17 cellular contexts compared by ENCODE assay signal in genomic region chr3:58168498-58168897, GRCh38. TPM values are rescaled to one million over a fixed set of nuclear protein-coding genes. Genes with fewer than 3 reads are reported as not detected.
DNase-seq lines count a peak whose midpoint lies in the region; ATAC-seq and TF ChIP-seq lines count a peak whose summit lies in the region.
"Had no signal": no experiment of that assay in that cellular context is flagged by ENCODE, and none has a peak within 500 bp of the region (broad histone marks: within the 10 kb centered on the region; RNA-seq: fewer than 3 reads in every experiment).

No MANE protein-coding gene starts in this region.

- TF ChIP-seq CTCF in RWPE2 (IDR thresholded peaks at IDR 0.05; ENCODE audit: poor library complexity, severe bottlenecking) = no peak
- TF ChIP-seq CTCF in chondrocyte (IDR thresholded peaks at IDR 0.05) = no peak
- no peak for TF ChIP-seq CTCF in right lobe of liver (IDR thresholded peaks at IDR 0.05)
- no peak for TF ChIP-seq CTCF in tibial nerve (IDR thresholded peaks at IDR 0.05)

- H3K27me3 ChIP-seq in RWPE2 (ENCODE audit: insufficient read depth, poor library complexity, severe bottlenecking) = no peaks in the 10 kb centered on the region
- no peaks in the 10 kb centered on the region for H3K27me3 ChIP-seq in right lobe of liver
- H3K27me3 ChIP-seq in tibial nerve = no peaks in the 10 kb centered on the region
- H3K27me3 ChIP-seq: BLaER1 had no signal

- H3K27me3 Mint-ChIP-seq in chondrocyte (ENCODE audit: low read depth) = no peaks in the 10 kb centered on the region

- ATAC-seq in RWPE2 (ENCODE audit: low read depth) = no peak
- ATAC-seq in right lobe of liver = peak; percentile 19 to 46 (median 43)
- ATAC-seq in HG02798 (IDR thresholded peaks at IDR 0.05; ENCODE audit: poor library complexity, unreplicated experiment) = no peak
- no peak for ATAC-seq in HG02885 (IDR thresholded peaks at IDR 0.05; ENCODE audit: poor library complexity, unreplicated experiment)
- ATAC-seq: Panc1 had no signal

- intact Hi-C loops in right lobe of liver (cut with DNase I) = loop anchor here in 1 of 2 donors (10.0 kb wide), 1 partner anchor 54 kb away; no protein-coding TSS in a partner anchor

- no peak overlapping the region for H3K27ac Mint-ChIP-seq in chondrocyte (ENCODE audit: unreplicated experiment)

- H3K4me1 Mint-ChIP-seq in chondrocyte (ENCODE audit: low read depth) = peaks cover 41% of the 10 kb centered on the region

- no peak overlapping the region for H3K4me3 Mint-ChIP-seq in chondrocyte (ENCODE audit: unreplicated experiment)

- DNase-seq in RWPE2 (ENCODE audit: low spot score) (no peak), chondrocyte (ENCODE audit: low spot score) (peak; percentile 25), right lobe of liver (no peak), tibial nerve (ENCODE audit: low spot score in 2 of 2) (no peak), D341Med (ENCODE audit: low spot score) (no peak)
- DNase-seq: H7, NCI-H1092 treated with DMSO at 0.1 percent for 48 hours, NCI-H1694, NCI-H446 treated with DMSO at 0.1 percent for 48 hours, NCI-H774, SIG-M5 had no signal

- peaks cover 14% of the 10 kb centered on the region for H3K36me3 Mint-ChIP-seq in chondrocyte (ENCODE audit: low read depth)

- H3K4me1 ChIP-seq in RWPE2 (ENCODE audit: insufficient read depth, poor library complexity, severe bottlenecking) (no peaks in the 10 kb centered on the region), right lobe of liver (peaks cover 0 to 68% (median 24%) of the 10 kb centered on the region in 4 donors), tibial nerve (peaks cover 0 to 60% (median 28%) of the 10 kb centered on the region in 4 donors)

- H3K36me3 ChIP-seq in RWPE2 (ENCODE audit: low read depth) (peaks cover 83% of the 10 kb centered on the region), right lobe of liver (peaks cover 0 to 14% (median 9%) of the 10 kb centered on the region in 4 donors), tibial nerve (peaks cover 0 to 30% (median 4%) of the 10 kb centered on the region in 3 donors)

- H3K9me3 ChIP-seq in RWPE2 (ENCODE audit: severe bottlenecking) (no peaks in the 10 kb centered on the region), right lobe of liver (no peaks in the 10 kb centered on the region), tibial nerve (no peaks in the 10 kb centered on the region)
- H3K9me3 ChIP-seq: BLaER1 had no signal

- TF ChIP-seq POLR2A in right lobe of liver (IDR thresholded peaks at IDR 0.05) = no peak
- TF ChIP-seq POLR2A in tibial nerve (IDR thresholded peaks at IDR 0.05) = no peak

- H3K4me3 ChIP-seq in RWPE2 (ENCODE audit: severe bottlenecking) = no peak overlapping the region
- no peak overlapping the region for H3K4me3 ChIP-seq in right lobe of liver
- no peak overlapping the region for H3K4me3 ChIP-seq in tibial nerve
- H3K4me3 ChIP-seq: BLaER1 had no signal

- H3K27ac ChIP-seq in RWPE2 (ENCODE audit: poor library complexity, severe bottlenecking) (peak overlapping the region; percentile 2), right lobe of liver (peak overlapping the region; percentile 66 to 98 (median 76)), tibial nerve (peak overlapping the region; percentile 44 to 87 (median 72))
- H3K27ac ChIP-seq: BLaER1, KMS-11 had no signal

- 34% methylated on average over 7 of the region's 7 CpGs for WGBS in right lobe of liver (ENCODE audit: insufficient coverage, low coverage, low lambda C conversion rate, missing lambda C conversion rate)
- WGBS in tibial nerve, 2 donors = 76 to 90% methylated on average over 7 of the region's 7 CpGs

- TF ChIP-seq EP300 in tibial nerve (IDR thresholded peaks at IDR 0.05) = no peak

- H3K9me3 Mint-ChIP-seq in chondrocyte (ENCODE audit: low read depth) = no peaks in the 10 kb centered on the region

RNA-seq across cellular contexts. Expression of gene DNASE1L3, which starts 42.3 kb away (rescaled TPM):
- total RNA-seq in chondrocyte (not detected in 3 replicates), right lobe of liver (100 to 1,000 TPM in 1 of 6 experiments, 10 to 100 TPM in 5; 32.9 to 134 (median 61.0) TPM), tibial nerve (10 to 100 TPM in 1 of 4 donors, 1 to 10 TPM in 2, under 1 TPM in 1; 0.39 to 12.9 (median 1.5) TPM)
- total RNA-seq: H7, MCF 10A had no signal

Comparison
In these comparisons a context has a peak if more than half of its experiments do, and no peak if none do; other contexts are left out.
1. ATAC-seq: peak in right lobe of liver (4 of 4); none in RWPE2 (single experiment), HG02798 (single experiment) and HG02885 (single experiment).
2. H3K27ac ChIP-seq: peak in every context shown above with its lines; median percentile 76 in right lobe of liver; 72 in tibial nerve; 2 in RWPE2.